Comparison of ENCODE assay signal across 29 cellular contexts in genomic region chr18:11990541-11990940, GRCh38. TPM values are rescaled to one million over a fixed set of nuclear protein-coding genes. Genes with fewer than 3 reads are reported as not detected.
DNase-seq lines count a peak whose midpoint lies in the region; ATAC-seq, FAIRE-seq and TF ChIP-seq lines count a peak whose summit lies in the region.
"Had no signal": no experiment of that assay in that cellular context is flagged by ENCODE, and none has a peak within 500 bp of the region (broad histone marks: within the 10 kb centered on the region; RNA-seq: fewer than 3 reads in every experiment).

No MANE protein-coding gene starts in this region.

- H3K27me3 ChIP-seq in left ventricle myocardium inferior (ENCODE audit: low read depth) = no peaks in the 10 kb centered on the region
- no peaks in the 10 kb centered on the region for H3K27me3 ChIP-seq in heart left ventricle
- H3K27me3 ChIP-seq in mesenchymal stem cell (ENCODE audit: control insufficient read depth in 1 of 2, insufficient read depth in 1 of 2, low read length in 2 of 2) = no peaks in the 10 kb centered on the region
- H3K27me3 ChIP-seq in HepG2 (ENCODE audit: control insufficient read depth in 1 of 2, insufficient read depth in 2 of 2, low read length in 2 of 2) = no peaks in the 10 kb centered on the region
- H3K27me3 ChIP-seq: cardiac muscle cell, colonic mucosa, foreskin keratinocyte, Peyer's patch had no signal

- no peak overlapping the region for H2BK5ac ChIP-seq in mesenchymal stem cell (ENCODE audit: low read depth, low read length, poor library complexity, severe bottlenecking)

- no peak for TF ChIP-seq RAD21 in HepG2 (CRISPR knock-in tag; IDR thresholded peaks at IDR 0.05)

- no peak overlapping the region for H4K8ac ChIP-seq in mesenchymal stem cell (ENCODE audit: low read length)

- no peak overlapping the region for H2BK12ac ChIP-seq in mesenchymal stem cell (ENCODE audit: low read length in 2 of 2)

- no peak for TF ChIP-seq POLR2A in heart left ventricle (IDR thresholded peaks at IDR 0.05)
- no peak for TF ChIP-seq POLR2A in HepG2 (IDR thresholded peaks at IDR 0.05; ENCODE audit: insufficient read depth in 1 of 2, low read depth in 2 of 2, low read length in 2 of 2)

- H4K91ac ChIP-seq in mesenchymal stem cell (ENCODE audit: low read length) = no peak overlapping the region

- H3K9ac ChIP-seq in mesenchymal stem cell (ENCODE audit: low read length) (no peak overlapping the region), HepG2 (ENCODE audit: insufficient read depth, low read depth, low read length) (no peak overlapping the region)

- no peak overlapping the region for H2AFZ ChIP-seq in mesenchymal stem cell (ENCODE audit: low read depth, low read length)
- no peak overlapping the region for H2AFZ ChIP-seq in HepG2 (ENCODE audit: low read length)

- H3K79me1 ChIP-seq in mesenchymal stem cell (replicated peaks; ENCODE audit: low read length, poor library complexity, severe bottlenecking) = peaks cover 41% of the 10 kb centered on the region

- ATAC-seq in heart left ventricle (no peak), HepG2 (no peak)
- ATAC-seq: A549; activated T-cell treated with anti-CD3 and anti-CD28 coated beads, Interleukin-2, amount 50 U/mL, for 72 hours; left cardiac atrium; stimulated activated naive CD8-positive, alpha-beta T cell treated with anti-CD3 and anti-CD28 coated beads, Interleukin-15, Interleukin-2, amounts not matched to agents 100 U/mL and 50 U/mL, for 24 hours had no signal

- no peak overlapping the region for H3K4ac ChIP-seq in mesenchymal stem cell (ENCODE audit: low read depth in 1 of 2, low read length in 2 of 2)

- no peak for TF ChIP-seq CTCF in left ventricle myocardium inferior (IDR thresholded peaks at IDR 0.05; ENCODE audit: borderline replicate concordance)
- no peak for TF ChIP-seq CTCF in heart left ventricle (IDR thresholded peaks at IDR 0.05)
- no peak for TF ChIP-seq CTCF in HepG2 (CRISPR knock-in tag; IDR thresholded peaks at IDR 0.05)
- no peak for TF ChIP-seq CTCF in GM20000 (IDR thresholded peaks at IDR 0.05; ENCODE audit: extremely low read depth, missing control alignments)

- H4K20me1 ChIP-seq in HepG2 (ENCODE audit: insufficient read depth, low read length) = peaks cover 3% of the 10 kb centered on the region; the same call in 1 of the 2 replicates

- H3K27ac ChIP-seq in left ventricle myocardium inferior (replicated peaks) = peak overlapping the region; percentile 86
- H3K27ac ChIP-seq in heart left ventricle = no peak overlapping the region
- no peak overlapping the region for H3K27ac ChIP-seq in mesenchymal stem cell (ENCODE audit: low read length, poor library complexity, severe bottlenecking)
- no peak overlapping the region for H3K27ac ChIP-seq in HepG2 (ENCODE audit: extremely low read length, insufficient read depth, low read length)
- H3K27ac ChIP-seq: cardiac muscle cell, foreskin keratinocyte, thoracic aorta had no signal

- H2BK15ac ChIP-seq in mesenchymal stem cell (ENCODE audit: low read depth, poor library complexity, severe bottlenecking) = no peak overlapping the region

- POLR2A ChIA-PET in HepG2 (lab: Yijun Ruan, JAX) = interaction anchor here (12.8 kb wide), 1 partner anchor 9 kb away, joined by 328 read pairs; the partner anchor contains the start of gene IMPA2

- peak overlapping the region; percentile 14 for H2AK5ac ChIP-seq in mesenchymal stem cell (ENCODE audit: low read length, severe bottlenecking)

- H3K9me3 ChIP-seq in left ventricle myocardium inferior (replicated peaks) = no peaks in the 10 kb centered on the region
- no peaks in the 10 kb centered on the region for H3K9me3 ChIP-seq in heart left ventricle
- no peaks in the 10 kb centered on the region for H3K9me3 ChIP-seq in mesenchymal stem cell (ENCODE audit: control insufficient read depth, low read length)
- H3K9me3 ChIP-seq in HepG2 (ENCODE audit: low read length) = no peaks in the 10 kb centered on the region
- H3K9me3 ChIP-seq: A549, colonic mucosa, Peyer's patch, thoracic aorta had no signal

- peaks cover 41% of the 10 kb centered on the region for H3K79me2 ChIP-seq in HepG2 (ENCODE audit: insufficient read depth, low read length)

- H3K4me3 ChIP-seq in left ventricle myocardium inferior (no peak overlapping the region), heart left ventricle (no peak overlapping the region), mesenchymal stem cell (ENCODE audit: insufficient read depth in 1 of 2, low read depth in 1 of 2, low read length in 2 of 2) (no peak overlapping the region), HepG2 (replicated peaks in 1 of 3; ENCODE audit: insufficient read depth in 1 of 3, low read depth in 2 of 3, low read length in 3 of 3) (no peak overlapping the region)
- H3K4me3 ChIP-seq: A549, cardiac muscle cell, colonic mucosa, Peyer's patch, thoracic aorta had no signal

- intact Hi-C loops in left ventricle myocardium inferior (cut with micrococcal nuclease) (no loop called here), heart left ventricle (cut with DNase I) (loop anchor here in 3 of 10 donors (2.0 to 10.0 kb wide), 2 partner anchors 46 to 256 kb away; no protein-coding TSS in a partner anchor), posterior vena cava (cut with DNase I) (loop anchor here in 1 of 2 donors (5.0 kb wide), 1 partner anchor 53 kb away; no protein-coding TSS in a partner anchor), HepG2 (cut with micrococcal nuclease; ENCODE audit: unreplicated experiment) (loop anchor here (10.0 kb wide), 1 partner anchor 136 kb away; the partner anchor contains the start of gene CHMP1B)

- H3K23ac ChIP-seq in mesenchymal stem cell (ENCODE audit: low read length in 2 of 2) = no peak overlapping the region

- H3K4me2 ChIP-seq in mesenchymal stem cell (ENCODE audit: low read length, poor library complexity, severe bottlenecking) = no peak overlapping the region
- no peak overlapping the region for H3K4me2 ChIP-seq in HepG2 (ENCODE audit: low read depth, low read length)

- 75 to 81% (median 76%) methylated on average over 9 of the region's 9 CpGs for WGBS in heart left ventricle, 4 donors
- WGBS in mesenchymal stem cell = 74% methylated on average over 6 of the region's 9 CpGs
- 71% methylated on average over 9 of the region's 9 CpGs for WGBS in HepG2 (ENCODE audit: low lambda C conversion rate)

- in situ Hi-C loops in HepG2 (cut with HindIII; ENCODE audit: extremely low pct_ligation_motif_present, low pct_unique_long_range_greater_than_20kb) = no loop called here

- BruUV-seq in HepG2 (replicated peaks; lab: Mats Ljungman, UMichigan) = no TSS peak

- CTCF ChIA-PET in HepG2 (lab: Yijun Ruan, JAX; ENCODE audit: low intra/inter-chr PET ratio, low total read pairs) = no interaction called here

- H2BK120ac ChIP-seq in mesenchymal stem cell (ENCODE audit: low read depth, low read length) = no peak overlapping the region

- TF ChIP-seq EP300 in HepG2 (IDR thresholded peaks at IDR 0.05; ENCODE audit: low read depth in 2 of 2, low read length in 2 of 2) (no peak), HepG2 (CRISPR knock-in tag; IDR thresholded peaks at IDR 0.05; ENCODE audit: borderline replicate concordance) (no peak)

- DNase-seq in left ventricle myocardium inferior (no peak), heart left ventricle (no peak), mesenchymal stem cell (no peak), posterior vena cava (ENCODE audit: low spot score) (peak; percentile 45), amygdala (lab: John Stamatoyannopoulos, UW) (no peak), HepG2 (ENCODE audit: low spot score) (no peak), NOMO-1 (lab: John Stamatoyannopoulos, UW; ENCODE audit: unreplicated experiment in 2 of 2) (no peak), GM20000 (ENCODE audit: low spot score) (no peak)
- DNase-seq: activated naive CD4-positive, alpha-beta T cell treated with anti-CD3 and anti-CD28 coated beads, Interleukin-2, amount 50 U/mL, for 16 hours; activated T-cell treated with anti-CD3 and anti-CD28 coated beads, Interleukin-2, amount 50 U/mL, for 72 hours; CD8-positive, alpha-beta memory T cell; colonic mucosa; DMS153; effector CD8-positive, alpha-beta T cell; erythroblast; foreskin keratinocyte; left cardiac atrium; natural killer cell; NCI-H1092; NCI-H1930; NCI-H524 treated with DMSO at 0.1 percent for 48 hours; Peyer's patch; SIG-M5; stimulated activated naive CD8-positive, alpha-beta T cell treated with anti-CD3 and anti-CD28 coated beads, Interleukin-15, Interleukin-2, amounts not matched to agents 100 U/mL and 50 U/mL, for 24 hours; T1000 had no signal

- H3K36me3 ChIP-seq in left ventricle myocardium inferior = peaks cover 4% of the 10 kb centered on the region
- H3K36me3 ChIP-seq in heart left ventricle = no peaks in the 10 kb centered on the region
- H3K36me3 ChIP-seq in mesenchymal stem cell (ENCODE audit: control insufficient read depth in 1 of 2, insufficient read depth in 2 of 2, low read depth in 1 of 2, low read length in 2 of 2) = peaks cover 3 to 23% of the 10 kb centered on the region in 2 experiments
- H3K36me3 ChIP-seq in HepG2 (replicated peaks in 1 of 2; ENCODE audit: control insufficient read depth in 1 of 2, insufficient read depth in 2 of 2, low read length in 2 of 2) = peaks cover 0 to 7% of the 10 kb centered on the region in 2 experiments; a peak in 2 of 5 replicates
- H3K36me3 ChIP-seq: cardiac muscle cell, colonic mucosa, Peyer's patch, thoracic aorta had no signal

- H3K4me1 ChIP-seq in left ventricle myocardium inferior (peaks cover 76% of the 10 kb centered on the region), heart left ventricle (peaks cover 0 to 55% (median 23%) of the 10 kb centered on the region in 12 donors), mesenchymal stem cell (ENCODE audit: control insufficient read depth, insufficient read depth, low read depth, low read length) (peaks cover 55% of the 10 kb centered on the region), HepG2 (ENCODE audit: insufficient read depth, low read length) (peaks cover 96% of the 10 kb centered on the region)

- H3K18ac ChIP-seq in mesenchymal stem cell (ENCODE audit: low read depth in 1 of 2, low read length in 2 of 2) = no peak overlapping the region

- FAIRE-seq in HepG2 (lab: Jason Lieb, UNC) = no peak
- FAIRE-seq: A549, G401.6 had no signal

- no peak overlapping the region for H3K14ac ChIP-seq in mesenchymal stem cell (ENCODE audit: low read length in 2 of 2)

RNA-seq across cellular contexts. Expression of gene IMPA2, which starts 9.2 kb away (rescaled TPM):
- 51.5 TPM for total RNA-seq in left ventricle myocardium inferior
- total RNA-seq in heart left ventricle = 10 to 100 TPM; 18.1 to 73.0 (median 44.3) TPM
- polyA plus RNA-seq in heart left ventricle = 10 to 100 TPM; 19.9 to 34.9 TPM
- 12.3 TPM for polyA plus RNA-seq in mesenchymal stem cell (2013, experiment 1 of 2)
- 12.2 TPM for polyA plus RNA-seq in mesenchymal stem cell (2013, experiment 2 of 2)
- 10 to 100 TPM; 14.9 to 31.5 TPM for total RNA-seq in posterior vena cava
- 65.4 and 71.8 TPM in 2 replicates for total RNA-seq in HepG2 (2016; rRNA removed; fragmentation: Illumina TruSeq; extraction: Trizol)
- 77.7 and 94.9 TPM in 2 replicates for total RNA-seq in HepG2 (2016; cell fraction: cytosol; rRNA removed; fragmentation: Illumina TruSeq; extraction: Trizol; ENCODE audit: low read depth)
- total RNA-seq in HepG2 (2016; cell fraction: insoluble cytoplasmic fraction; rRNA removed; fragmentation: Illumina TruSeq; extraction: Trizol) = 58.3 and 76.5 TPM in 2 replicates
- total RNA-seq in HepG2 (2016; cell fraction: membrane; rRNA removed; fragmentation: Illumina TruSeq; extraction: Trizol) = 122 and 147 TPM in 2 replicates
- 55.6 and 62.0 TPM in 2 replicates for total RNA-seq in HepG2 (2016; cell fraction: nucleus; rRNA removed; fragmentation: Illumina TruSeq; extraction: Trizol)
- polyA plus RNA-seq in HepG2 (2011; rRNA removed) = 28.8 and 37.8 TPM in 2 replicates
- polyA plus RNA-seq in HepG2 (2011; cell fraction: cytosol; rRNA removed) = 28.2 and 43.4 TPM in 2 replicates
- 104 and 146 TPM in 2 replicates for polyA plus RNA-seq in HepG2 (2011; cell fraction: nucleus; rRNA removed)
- polyA plus RNA-seq in HepG2 (2012) = 56.2 and 62.5 TPM in 2 replicates
- polyA plus RNA-seq in HepG2 (2016; cell fraction: cytosol; fragmentation: Illumina TruSeq; extraction: Trizol; ENCODE audit: low read depth) = 83.4 and 111 TPM in 2 replicates
- polyA plus RNA-seq in HepG2 (2016; cell fraction: insoluble cytoplasmic fraction; fragmentation: Illumina TruSeq; extraction: Trizol; ENCODE audit: low read depth) = 68.3 and 79.3 TPM in 2 replicates
- 118 and 138 TPM in 2 replicates for polyA plus RNA-seq in HepG2 (2016; cell fraction: membrane; fragmentation: Illumina TruSeq; extraction: Trizol; ENCODE audit: low read depth)
- polyA plus RNA-seq in HepG2 (2016; cell fraction: nucleus; fragmentation: Illumina TruSeq; extraction: Trizol; ENCODE audit: insufficient read depth, low read depth) = 90.9 and 102 TPM in 2 replicates
- 45.6 and 172 TPM in 2 replicates for polyA minus RNA-seq in HepG2 (2011; rRNA and poly(A)+ RNA removed; ENCODE audit: low replicate concordance)
- polyA minus RNA-seq in HepG2 (2011; cell fraction: cytosol; rRNA and poly(A)+ RNA removed) = 12.3 and 17.3 TPM in 2 replicates
- polyA minus RNA-seq in HepG2 (2011; cell fraction: nucleus; rRNA and poly(A)+ RNA removed) = 22.8 and 37.2 TPM in 2 replicates
